In the genomic region with DNA sequence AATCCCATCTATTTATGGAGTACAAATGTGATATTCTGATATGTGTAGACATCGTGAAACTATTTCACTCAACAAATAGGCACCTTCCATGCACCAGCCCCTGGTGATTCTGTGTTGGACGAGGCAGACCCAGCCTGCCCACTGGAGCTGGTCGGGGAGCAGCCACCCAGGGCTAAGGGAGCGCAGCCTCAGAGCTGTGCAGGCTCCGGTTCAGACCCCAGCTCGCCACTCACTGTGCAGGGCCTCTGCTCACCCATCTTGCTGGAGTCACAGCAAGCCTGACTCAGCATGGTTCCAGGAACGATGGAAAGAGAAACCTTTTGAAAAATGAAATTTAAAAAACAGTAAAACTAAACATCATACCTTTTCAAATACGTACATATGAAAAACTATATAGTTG, we compare ENCODE assay signal across 26 cellular contexts. TPM values are rescaled to one million over a fixed set of nuclear protein-coding genes. Genes with fewer than 3 reads are reported as not detected.
"Had no signal": no experiment of that assay in that cellular context is flagged by ENCODE, and none has a peak within 500 bp of the region (broad histone marks: within the 10 kb centered on the region; RNA-seq: fewer than 3 reads in every experiment).

No MANE protein-coding gene starts in this region.

- ATAC-seq: activated CD4-positive, CD25-positive, alpha-beta regulatory T cell treated with anti-CD3 and anti-CD28 coated beads, Interleukin-2, amount 50 U/mL, for 24 hours; activated naive CD4-positive, alpha-beta T cell treated with anti-CD3 and anti-CD28 coated beads, Interleukin-2, amount 50 U/mL, for 72 hours; activated naive CD8-positive, alpha-beta T cell treated with anti-CD3 and anti-CD28 coated beads, Interleukin-2, amount 50 U/mL, for 24 hours; activated T-helper 17 cell treated with anti-CD3 and anti-CD28 coated beads, Interleukin-2, amount 50 U/mL, for 72 hours; body of pancreas had no signal

- H3K27ac ChIP-seq: ascending aorta, body of pancreas, Peyer's patch, RWPE1, SJCRH30 had no signal

- H3K36me3 Mint-ChIP-seq: activated naive CD4-positive, alpha-beta T cell treated with anti-CD3 and anti-CD28 coated beads, Interleukin-2, amount 50 U/mL, for 72 hours had no signal

- H3K9me3 Mint-ChIP-seq: activated naive CD4-positive, alpha-beta T cell treated with anti-CD3 and anti-CD28 coated beads, Interleukin-2, amount 50 U/mL, for 72 hours; activated naive CD8-positive, alpha-beta T cell treated with anti-CD3 and anti-CD28 coated beads, Interleukin-2, amount 50 U/mL, for 24 hours; activated T-helper 17 cell treated with anti-CD3 and anti-CD28 coated beads, Interleukin-2, amount 50 U/mL, for 72 hours; T-helper 2 cell treated with Interferon-gamma antibody and Interleukin-4, amounts not matched to agents 5 μg/mL and 100 μg/mL, for 36 hours had no signal

- H3K36me3 ChIP-seq: ascending aorta, MG63, Peyer's patch, SJCRH30 had no signal

- H3K4me3 Mint-ChIP-seq: activated naive CD8-positive, alpha-beta T cell treated with anti-CD3 and anti-CD28 coated beads, Interleukin-2, amount 50 U/mL, for 24 hours; activated T-helper 17 cell treated with anti-CD3 and anti-CD28 coated beads, Interleukin-2, amount 50 U/mL, for 72 hours; T-helper 2 cell treated with Interferon-gamma antibody and Interleukin-4, amounts not matched to agents 5 μg/mL and 100 μg/mL, for 36 hours had no signal

- H3K4me1 ChIP-seq: ascending aorta, SJCRH30 had no signal

- H3K9me3 ChIP-seq: ascending aorta, body of pancreas, MG63, Peyer's patch, SJCRH30, SK-N-SH had no signal

- H3K4me2 ChIP-seq: SK-N-SH had no signal

- H3K27ac Mint-ChIP-seq: activated naive CD4-positive, alpha-beta T cell treated with anti-CD3 and anti-CD28 coated beads, Interleukin-2, amount 50 U/mL, for 72 hours; activated naive CD8-positive, alpha-beta T cell treated with anti-CD3 and anti-CD28 coated beads, Interleukin-2, amount 50 U/mL, for 24 hours; activated T-helper 17 cell treated with anti-CD3 and anti-CD28 coated beads, Interleukin-2, amount 50 U/mL, for 72 hours; T-helper 2 cell treated with Interferon-gamma antibody and Interleukin-4, amounts not matched to agents 5 μg/mL and 100 μg/mL, for 36 hours had no signal

- DNase-seq: activated CD4-positive, alpha-beta T cell treated with anti-CD3 and anti-CD28 coated beads for 4 hours; activated naive CD8-positive, alpha-beta T cell treated with anti-CD3 and anti-CD28 coated beads, Interleukin-2, amount 50 U/mL, for 24 hours; activated T-cell treated with anti-CD3 and anti-CD28 coated beads for 4 hours; activated T-cell treated with anti-CD3 and anti-CD28 coated beads, Interleukin-2, amount 50 U/mL, for 48 hours; amniotic stem cell; body of pancreas; central memory CD4-positive, alpha-beta T cell; MG63; MV-4-11; NCI-H1092 treated with DMSO at 0.1 percent for 48 hours; NCI-H1436 treated with DMSO at 0.1 percent for 48 hours; NCI-H187; NCI-H2081; NCI-H446; NCI-H524; Peyer's patch; Right ventricle myocardium superior; SJCRH30; SK-N-SH; T-helper 1 cell had no signal

- H3K4me3 ChIP-seq: ascending aorta, body of pancreas, MG63, Peyer's patch, SJCRH30 had no signal

- H3K27me3 ChIP-seq: ascending aorta, body of pancreas, MG63, Peyer's patch, SJCRH30 had no signal

- H3K9ac ChIP-seq: SK-N-SH had no signal

RNA-seq across cellular contexts. Expression of gene BCL11B, which starts 52.3 kb away (rescaled TPM):
- polyA plus RNA-seq: SK-N-SH had no signal
